Comparison of ENCODE assay signal across 9 cellular contexts in the genomic region with DNA sequence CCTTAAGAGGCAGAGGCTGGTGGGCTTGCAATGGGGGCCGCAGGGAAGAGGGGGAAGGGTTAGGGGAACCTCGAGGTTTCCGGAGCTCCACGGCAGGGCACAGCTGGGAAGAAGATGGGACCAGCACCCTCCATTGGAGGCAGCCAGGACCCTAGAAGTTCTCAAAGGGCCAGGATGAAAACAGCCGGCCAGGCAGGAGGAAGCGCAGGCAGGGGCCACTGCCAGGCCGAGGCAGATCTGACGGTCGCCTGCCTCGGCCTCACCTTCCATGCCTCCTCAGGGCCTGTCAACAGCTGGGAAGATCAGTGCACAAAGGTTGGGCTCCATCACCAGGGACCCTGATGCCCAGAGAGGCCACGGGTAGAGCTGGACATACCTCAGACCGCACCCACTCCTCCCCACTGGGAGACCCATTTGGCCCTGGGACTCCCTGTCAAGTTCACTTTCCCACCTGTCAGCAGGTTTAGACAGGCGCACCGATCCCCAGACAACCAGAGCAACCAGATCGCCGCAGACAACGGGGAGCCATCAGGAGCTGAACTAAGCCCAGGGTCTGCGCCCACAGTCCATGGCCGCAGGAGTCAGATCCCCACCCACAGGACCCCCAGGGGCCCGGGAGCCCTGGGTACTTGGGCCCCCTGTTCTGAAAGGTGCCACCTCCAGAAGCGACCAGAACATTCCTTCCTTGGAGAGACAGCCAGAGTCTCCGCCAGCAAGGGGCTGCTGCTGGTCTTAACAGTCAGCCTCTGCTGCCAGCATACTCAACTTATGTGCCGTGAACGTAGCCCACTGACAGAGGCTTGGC. TPM values are rescaled to one million over a fixed set of nuclear protein-coding genes. Genes with fewer than 3 reads are reported as not detected.
DNase-seq lines count a peak whose midpoint lies in the region; ATAC-seq, FAIRE-seq and TF ChIP-seq lines count a peak whose summit lies in the region.
"Had no signal": no experiment of that assay in that cellular context is flagged by ENCODE, and none has a peak within 500 bp of the region (broad histone marks: within the 10 kb centered on the region; RNA-seq: fewer than 3 reads in every experiment).

No MANE protein-coding gene starts in this region.

- H4K20me1 ChIP-seq in Karpas-422 (ENCODE audit: insufficient read depth, low read depth, low read length) (no peaks in the 10 kb centered on the region), astrocyte (ENCODE audit: insufficient read depth, low read length) (peaks cover 15% of the 10 kb centered on the region)

- H3K9ac ChIP-seq in Karpas-422 (ENCODE audit: low read length) (peak overlapping the region; percentile 85; the same call in 1 of the 2 replicates), astrocyte (ENCODE audit: low read length) (no peak overlapping the region)

- no peaks in the 10 kb centered on the region for H3K27me3 ChIP-seq in Karpas-422 (ENCODE audit: low read length)
- H3K27me3 ChIP-seq in astrocyte (ENCODE audit: insufficient read depth, low read length) = no peaks in the 10 kb centered on the region

- no peak overlapping the region for H2AFZ ChIP-seq in Karpas-422 (ENCODE audit: low read length)
- no peak overlapping the region for H2AFZ ChIP-seq in astrocyte (ENCODE audit: low read depth, low read length)

- peak overlapping the region in 1 of 2 donors; percentile 70 for H3K4me3 Mint-ChIP-seq in CD14-positive monocyte
- peak overlapping the region; percentile 54 for H3K4me3 Mint-ChIP-seq in astrocyte (ENCODE audit: unreplicated experiment)
- peak overlapping the region; percentile 80 for H3K4me3 Mint-ChIP-seq in natural killer cell

- intact Hi-C loops in CD14-positive monocyte (cut with micrococcal nuclease) = loop anchor here in 1 of 2 donors (10.0 kb wide), 1 partner anchor 245 kb away; no protein-coding TSS in a partner anchor
- intact Hi-C loops in natural killer cell (cut with micrococcal nuclease) = no loop called here

- H3K4me2 ChIP-seq in Karpas-422 (ENCODE audit: low read depth, low read length, poor library complexity, severe bottlenecking) (peak overlapping the region; percentile 77), astrocyte (ENCODE audit: low read length) (no peak overlapping the region)

- no peaks in the 10 kb centered on the region for H3K9me3 Mint-ChIP-seq in CD14-positive monocyte
- no peaks in the 10 kb centered on the region for H3K9me3 Mint-ChIP-seq in astrocyte (ENCODE audit: unreplicated experiment)
- H3K9me3 Mint-ChIP-seq in natural killer cell = no peaks in the 10 kb centered on the region

- peaks cover 31% of the 10 kb centered on the region for H3K79me2 ChIP-seq in Karpas-422 (ENCODE audit: low read length)
- peaks cover 31% of the 10 kb centered on the region for H3K79me2 ChIP-seq in astrocyte (ENCODE audit: insufficient read depth, low read length)

- no peaks in the 10 kb centered on the region for H3K9me2 ChIP-seq in Karpas-422 (replicated peaks; ENCODE audit: insufficient read depth, low read length)

- peak; percentile 38 for DNase-seq in CD14-positive monocyte (ENCODE audit: low spot score)
- DNase-seq in Karpas-422 = no peak
- no peak for DNase-seq in astrocyte (ENCODE audit: low read depth)
- DNase-seq in natural killer cell = peak; percentile 13
- no peak for DNase-seq in NOMO-1 (lab: John Stamatoyannopoulos, UW; ENCODE audit: unreplicated experiment in 2 of 2)
- no peak for DNase-seq in UCSD-AML1 (lab: John Stamatoyannopoulos, UW; ENCODE audit: unreplicated experiment)

- H3K36me3 Mint-ChIP-seq in CD14-positive monocyte = peaks cover 17 to 35% of the 10 kb centered on the region in 2 donors
- peaks cover 1% of the 10 kb centered on the region for H3K36me3 Mint-ChIP-seq in astrocyte (ENCODE audit: low read depth, unreplicated experiment)
- no peaks in the 10 kb centered on the region for H3K36me3 Mint-ChIP-seq in natural killer cell

- H3K4me3 ChIP-seq in Karpas-422 (ENCODE audit: low read length) = peak overlapping the region; percentile 76; the same call in 1 of the 2 replicates
- H3K4me3 ChIP-seq in astrocyte (ENCODE audit: insufficient read depth, low read depth, low read length) = no peak overlapping the region

- FAIRE-seq in astrocyte (lab: Jason Lieb, UNC) = no peak

- H3K27ac Mint-ChIP-seq in CD14-positive monocyte (peak overlapping the region in 5 of 7 donors; percentile 50 to 81 (median 66)), astrocyte (ENCODE audit: unreplicated experiment) (no peak overlapping the region), natural killer cell (no peak overlapping the region)

- H3K36me3 ChIP-seq in Karpas-422 (ENCODE audit: insufficient read depth, low read length) (no peaks in the 10 kb centered on the region), astrocyte (ENCODE audit: insufficient read depth, low read length) (no peaks in the 10 kb centered on the region)

- ATAC-seq in natural killer cell = no peak
- ATAC-seq in HG03432 (IDR thresholded peaks at IDR 0.05; ENCODE audit: unreplicated experiment) = no peak
- no peak for ATAC-seq in GM19328 (IDR thresholded peaks at IDR 0.05; ENCODE audit: unreplicated experiment)

- H3K4me1 Mint-ChIP-seq in CD14-positive monocyte (peaks cover 59% of the 10 kb centered on the region), astrocyte (ENCODE audit: low read depth, unreplicated experiment) (no peaks in the 10 kb centered on the region), natural killer cell (peaks cover 0 to 4% of the 10 kb centered on the region in 2 donors)

- TF ChIP-seq CTCF in CD14-positive monocyte (IDR thresholded peaks at IDR 0.05) (no peak), astrocyte (IDR thresholded peaks at IDR 0.05; ENCODE audit: insufficient read depth, low read depth, low read length) (no peak), natural killer cell (IDR thresholded peaks at IDR 0.05) (no peak)

- no peak overlapping the region for H3K27ac ChIP-seq in Karpas-422 (ENCODE audit: low read length)
- H3K27ac ChIP-seq in astrocyte (ENCODE audit: low read depth, low read length) = no peak overlapping the region
- H3K27ac ChIP-seq: epithelial cell of prostate had no signal

- no peaks in the 10 kb centered on the region for H3K9me3 ChIP-seq in Karpas-422 (ENCODE audit: low read length)
- H3K9me3 ChIP-seq in astrocyte (ENCODE audit: insufficient read depth, low read depth, low read length) = no peaks in the 10 kb centered on the region

- peaks cover 0 to 6% (median 0%) of the 10 kb centered on the region in 3 donors for H3K27me3 Mint-ChIP-seq in CD14-positive monocyte (ENCODE audit: low read depth in 3 of 3)
- H3K27me3 Mint-ChIP-seq in astrocyte (ENCODE audit: low read depth, unreplicated experiment) = peaks cover 3% of the 10 kb centered on the region
- no peaks in the 10 kb centered on the region for H3K27me3 Mint-ChIP-seq in natural killer cell (ENCODE audit: low read depth in 2 of 2)

- peaks cover 7% of the 10 kb centered on the region for H3K4me1 ChIP-seq in Karpas-422 (ENCODE audit: low read length)
- peaks cover 8% of the 10 kb centered on the region for H3K4me1 ChIP-seq in astrocyte (ENCODE audit: insufficient read depth, low read length)

RNA-seq across cellular contexts. Expression of gene SLC19A1, which starts 2.2 kb away (rescaled TPM):
- polyA plus RNA-seq in CD14-positive monocyte = 10 to 100 TPM; 39.9 to 53.0 TPM
- total RNA-seq in Karpas-422 (2014; rRNA removed; shearing (Covaris generic); ENCODE audit: low replicate concordance) = 4.3 and 7.4 TPM in 2 replicates
- 10.4 and 11.7 TPM in 2 replicates for total RNA-seq in astrocyte
- total RNA-seq in natural killer cell = 1 to 10 TPM; 2.5 to 9.0 (median 4.9) TPM

Comparison
In these comparisons a context has a peak if more than half of its experiments do, and no peak if none do; other contexts are left out.
1. DNase-seq: peak in CD14-positive monocyte (single experiment) and natural killer cell (single experiment); none in Karpas-422 (single experiment), astrocyte (single experiment), NOMO-1 (0 of 2) and UCSD-AML1 (single experiment).
2. H3K27ac Mint-ChIP-seq: peak in CD14-positive monocyte (5 of 7); none in astrocyte (single experiment) and natural killer cell (0 of 2).